In genomic region chr19:13847900-13848677, GRCh38 we compare ENCODE assay signal across 8 cellular contexts. TPM values are rescaled to one million over a fixed set of nuclear protein-coding genes. Genes with fewer than 3 reads are reported as not detected.
A peak's percentile ranks its signal among the peaks of the same experiment; 100 is the strongest.
DNase-seq lines count a peak whose midpoint lies in the region; ATAC-seq and TF ChIP-seq lines count a peak whose summit lies in the region.

No MANE protein-coding gene starts in this region.

- 17% methylated on average over 4 of the region's 15 CpGs for WGBS in mesenchymal stem cell
- WGBS in upper lobe of left lung, 2 donors = 32 to 39% methylated on average over 11 to 15 of the region's 15 CpGs

- H3K14ac ChIP-seq in mesenchymal stem cell (ENCODE audit: low read length in 2 of 2) = no peak overlapping the region

- peak overlapping the region; percentile 99 for H3K9ac ChIP-seq in mesenchymal stem cell (ENCODE audit: low read length)

- no peak for DNase-seq in cardiac muscle cell (ENCODE audit: low read depth in 1 of 2, low spot score in 1 of 2)
- no peak for DNase-seq in Right ventricle myocardium inferior (ENCODE audit: missing footprints)
- DNase-seq in brain microvascular endothelial cell = no peak
- no peak for DNase-seq in mesenchymal stem cell
- no peak for DNase-seq in upper lobe of left lung
- DNase-seq in middle frontal gyrus (ENCODE audit: extremely low spot score, low spot score) = no peak
- no peak for DNase-seq in stimulated activated CD8-positive, alpha-beta memory T cell treated with anti-CD3 and anti-CD28 coated beads, Interleukin-4, amount 100 ng/mL, for 48 hours

- peak overlapping the region; percentile 20 for H3K4me2 ChIP-seq in mesenchymal stem cell (ENCODE audit: low read length, poor library complexity, severe bottlenecking)

- H3K79me1 ChIP-seq in mesenchymal stem cell (replicated peaks; ENCODE audit: low read length, poor library complexity, severe bottlenecking) = peaks cover 4% of the 10 kb centered on the region

- peak overlapping the region; percentile 97 for H4K91ac ChIP-seq in mesenchymal stem cell (ENCODE audit: low read length)

- in situ Hi-C loops in brain microvascular endothelial cell (cut with HindIII; ENCODE audit: low pct_ligation_motif_present, low sequenced_read_pairs) = no loop called here

- H3K36me3 ChIP-seq in cardiac muscle cell = no peaks in the 10 kb centered on the region
- H3K36me3 ChIP-seq in brain microvascular endothelial cell (replicated peaks) = no peaks in the 10 kb centered on the region
- H3K36me3 ChIP-seq in mesenchymal stem cell (ENCODE audit: control insufficient read depth in 1 of 2, insufficient read depth in 2 of 2, low read depth in 1 of 2, low read length in 2 of 2) = no peaks in the 10 kb centered on the region
- H3K36me3 ChIP-seq in upper lobe of left lung = no peaks in the 10 kb centered on the region

- H2AFZ ChIP-seq in mesenchymal stem cell (ENCODE audit: low read depth, low read length) = no peak overlapping the region

- H3K9me3 ChIP-seq in cardiac muscle cell (ENCODE audit: low read depth) (no peaks in the 10 kb centered on the region), mesenchymal stem cell (ENCODE audit: control insufficient read depth, low read length) (no peaks in the 10 kb centered on the region), upper lobe of left lung (no peaks in the 10 kb centered on the region)

- TF ChIP-seq CTCF in cardiac muscle cell (IDR thresholded peaks at IDR 0.05; ENCODE audit: low read depth, low read length) (no peak), brain microvascular endothelial cell (IDR thresholded peaks at IDR 0.05; ENCODE audit: low read depth, low read length, missing control alignments) (peak; percentile 21), upper lobe of left lung (IDR thresholded peaks at IDR 0.05) (no peak)

- peak overlapping the region; percentile 92 to 93 for H2BK12ac ChIP-seq in mesenchymal stem cell (ENCODE audit: low read length in 2 of 2)

- no peaks in the 10 kb centered on the region for H3K27me3 ChIP-seq in cardiac muscle cell
- no peaks in the 10 kb centered on the region for H3K27me3 ChIP-seq in brain microvascular endothelial cell (replicated peaks)
- H3K27me3 ChIP-seq in mesenchymal stem cell (ENCODE audit: control insufficient read depth in 1 of 2, insufficient read depth in 1 of 2, low read length in 2 of 2) = no peaks in the 10 kb centered on the region
- H3K27me3 ChIP-seq in upper lobe of left lung = no peaks in the 10 kb centered on the region

- H3K18ac ChIP-seq in mesenchymal stem cell (ENCODE audit: low read depth in 1 of 2, low read length in 2 of 2) = peak overlapping the region; percentile 63 to 98

- TF ChIP-seq EP300 in upper lobe of left lung (IDR thresholded peaks at IDR 0.05) = no peak

- peak overlapping the region; percentile 93 for H4K8ac ChIP-seq in mesenchymal stem cell (ENCODE audit: low read length)

- H3K4me1 ChIP-seq in cardiac muscle cell (ENCODE audit: low read depth) (peaks cover 27% of the 10 kb centered on the region), mesenchymal stem cell (ENCODE audit: control insufficient read depth, insufficient read depth, low read depth, low read length) (peaks cover 60% of the 10 kb centered on the region), upper lobe of left lung (peaks cover 57 to 85% (median 80%) of the 10 kb centered on the region in 4 donors)

- intact Hi-C loops in Right ventricle myocardium inferior (cut with DNase I) = loop anchor here (10.0 kb wide), 1 partner anchor 693 kb away; the partner anchor contains the start of genes IER2 and STX10

- peak overlapping the region; percentile 91 for H2BK120ac ChIP-seq in mesenchymal stem cell (ENCODE audit: low read depth, low read length)

- H3K4ac ChIP-seq in mesenchymal stem cell (ENCODE audit: low read depth in 1 of 2, low read length in 2 of 2) = peak overlapping the region in 1 of 2 experiments; percentile 96

- peak overlapping the region; percentile 99 for H3K27ac ChIP-seq in cardiac muscle cell
- peak overlapping the region; percentile 96 for H3K27ac ChIP-seq in brain microvascular endothelial cell
- H3K27ac ChIP-seq in mesenchymal stem cell (ENCODE audit: low read length, poor library complexity, severe bottlenecking) = peak overlapping the region; percentile 88
- H3K27ac ChIP-seq in upper lobe of left lung = peak overlapping the region; percentile 99 to 100 (median 100)

- H2BK15ac ChIP-seq in mesenchymal stem cell (ENCODE audit: low read depth, poor library complexity, severe bottlenecking) = peak overlapping the region; percentile 90

- H3K23ac ChIP-seq in mesenchymal stem cell (ENCODE audit: low read length in 2 of 2) = no peak overlapping the region

- ATAC-seq in Right ventricle myocardium inferior = no peak
- ATAC-seq in upper lobe of left lung (ENCODE audit: low FRiP score in 2 of 2) = no peak
- no peak for ATAC-seq in HG02870 (IDR thresholded peaks at IDR 0.05; ENCODE audit: unreplicated experiment)

- TF ChIP-seq POLR2A in upper lobe of left lung (IDR thresholded peaks at IDR 0.05) = peak in 2 of 4 donors; percentile 3 to 27

- peak overlapping the region; percentile 41 for H3K4me3 ChIP-seq in cardiac muscle cell
- H3K4me3 ChIP-seq in brain microvascular endothelial cell (ENCODE audit: low read depth, low read length) = peak overlapping the region; percentile 12
- peak overlapping the region in 1 of 2 experiments; percentile 76 for H3K4me3 ChIP-seq in mesenchymal stem cell (ENCODE audit: insufficient read depth in 1 of 2, low read depth in 1 of 2, low read length in 2 of 2)
- H3K4me3 ChIP-seq in upper lobe of left lung = peak overlapping the region in 3 of 4 donors; percentile 47 to 62 (median 50)

- H2AK5ac ChIP-seq in mesenchymal stem cell (ENCODE audit: low read length, severe bottlenecking) = peak overlapping the region; percentile 90

- peak overlapping the region; percentile 21 for H2BK5ac ChIP-seq in mesenchymal stem cell (ENCODE audit: low read depth, low read length, poor library complexity, severe bottlenecking)

RNA-seq across cellular contexts. Expression of gene NANOS3, which starts 28.8 kb away (rescaled TPM):
- total RNA-seq in cardiac muscle cell (0.39 and 2.0 TPM in 2 replicates), Right ventricle myocardium inferior (0.68 TPM), upper lobe of left lung (1 to 10 TPM in 2 of 6 donors, not detected in 4; 1.3 to 5.2 TPM)
- 0.86 and 1.6 TPM in 2 replicates for polyA plus RNA-seq in cardiac muscle cell
- 1.4 TPM for polyA plus RNA-seq in mesenchymal stem cell (2013, experiment 1 of 2)
- polyA plus RNA-seq in mesenchymal stem cell (2013, experiment 2 of 2) = 3.1 TPM

RNA-seq across cellular contexts. Expression of gene ZSWIM4, which starts 52.8 kb away (rescaled TPM):
- 13.7 and 29.8 TPM in 2 replicates for total RNA-seq in cardiac muscle cell
- polyA plus RNA-seq in cardiac muscle cell = 13.0 and 19.6 TPM in 2 replicates
- 2.1 TPM for total RNA-seq in Right ventricle myocardium inferior
- 6.3 TPM for polyA plus RNA-seq in mesenchymal stem cell (2013, experiment 1 of 2)
- polyA plus RNA-seq in mesenchymal stem cell (2013, experiment 2 of 2) = 6.2 TPM
- 10 to 100 TPM in 4 of 6 donors, 1 to 10 TPM in 2; 7.3 to 22.6 (median 10.1) TPM for total RNA-seq in upper lobe of left lung

RNA-seq across cellular contexts. Expression of gene BRME1, which starts 57.8 kb away (rescaled TPM):
- 4.0 and 8.8 TPM in 2 replicates for total RNA-seq in cardiac muscle cell
- 3.0 and 8.2 TPM in 2 replicates for polyA plus RNA-seq in cardiac muscle cell
- 0.76 TPM for total RNA-seq in Right ventricle myocardium inferior
- 0.22 TPM for polyA plus RNA-seq in mesenchymal stem cell (2013, experiment 1 of 2)
- polyA plus RNA-seq in mesenchymal stem cell (2013, experiment 2 of 2) = 0.22 TPM
- total RNA-seq in upper lobe of left lung = 1 to 10 TPM in 5 of 6 donors, under 1 TPM in 1; 0.46 to 4.4 (median 2.1) TPM

RNA-seq across cellular contexts. Expression of gene CC2D1A, which starts 57.9 kb away (rescaled TPM):
- total RNA-seq in cardiac muscle cell = 43.2 and 46.6 TPM in 2 replicates
- 41.5 and 42.5 TPM in 2 replicates for polyA plus RNA-seq in cardiac muscle cell
- total RNA-seq in Right ventricle myocardium inferior = 18.7 TPM
- 15.2 TPM for polyA plus RNA-seq in mesenchymal stem cell (2013, experiment 1 of 2)
- polyA plus RNA-seq in mesenchymal stem cell (2013, experiment 2 of 2) = 15.0 TPM
- 10 to 100 TPM; 30.4 to 95.3 (median 35.3) TPM for total RNA-seq in upper lobe of left lung
